ENCODE assay signal across 1 cellular context in the genomic region with DNA sequence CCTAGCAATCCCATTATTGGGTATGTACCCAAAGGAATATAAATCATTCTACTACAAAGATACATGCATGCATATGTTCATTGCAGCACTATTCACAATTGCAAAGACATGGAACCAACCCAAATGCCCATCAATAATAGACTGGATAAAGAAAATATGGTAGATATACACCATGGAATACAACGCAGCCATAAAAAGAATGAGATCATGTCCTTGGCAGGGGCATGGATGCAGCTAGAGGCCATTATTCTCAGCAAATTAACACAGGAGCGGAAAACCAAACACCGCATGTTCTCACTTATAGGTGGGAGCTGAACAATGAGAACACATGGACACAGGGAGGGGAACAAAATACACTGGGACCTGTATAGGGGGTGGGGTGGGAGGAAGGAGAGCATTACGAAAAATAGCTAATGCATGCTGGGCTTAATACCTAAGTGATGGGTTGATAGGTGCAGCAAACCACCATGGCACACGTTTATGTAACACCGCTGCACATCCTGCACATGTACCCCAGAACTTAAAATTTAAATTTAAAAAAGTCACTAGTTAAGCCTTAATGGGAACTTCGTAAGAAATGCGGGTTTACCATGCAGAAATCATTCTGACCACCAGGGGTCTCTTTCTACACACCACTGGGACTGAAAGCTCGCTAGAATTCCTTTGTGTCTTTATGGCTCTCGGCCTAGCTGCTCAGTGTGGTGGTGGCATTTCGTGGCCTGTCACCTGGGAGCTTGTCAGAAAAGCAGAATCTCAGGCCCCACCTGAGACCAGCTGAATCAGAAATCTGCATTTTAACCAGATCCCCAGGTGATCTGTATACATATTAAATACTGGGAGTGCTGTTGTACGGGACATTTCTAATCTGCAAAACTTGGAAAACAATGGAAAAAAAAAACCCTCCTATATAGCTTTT.
TF ChIP-seq lines count a peak whose summit lies in the region.

No MANE protein-coding gene starts in this region.

TF ChIP-seq in H1, 55 proteins besides CTCF, POLR2A, EP300 and RAD21:
- 0 out of 2 replicates have a peak, but pooled peaks have one; percentile 57 for TF ChIP-seq TEAD4 (IDR thresholded peaks at IDR 0.05; ENCODE audit: low read depth, low read length)
- TF ChIP-seq SIN3A (conservative IDR thresholded peaks at IDR 0.05 in 1 of 2, IDR thresholded peaks at IDR 0.05 in 1 of 2; ENCODE audit: low read depth in 1 of 2, low read length in 2 of 2) = 0 out of 4 replicates have a peak, but pooled peaks of 1 of the 2 experiments have one; percentile 32
